Comparison of ENCODE assay signal across 8 cellular contexts in the genomic region with DNA sequence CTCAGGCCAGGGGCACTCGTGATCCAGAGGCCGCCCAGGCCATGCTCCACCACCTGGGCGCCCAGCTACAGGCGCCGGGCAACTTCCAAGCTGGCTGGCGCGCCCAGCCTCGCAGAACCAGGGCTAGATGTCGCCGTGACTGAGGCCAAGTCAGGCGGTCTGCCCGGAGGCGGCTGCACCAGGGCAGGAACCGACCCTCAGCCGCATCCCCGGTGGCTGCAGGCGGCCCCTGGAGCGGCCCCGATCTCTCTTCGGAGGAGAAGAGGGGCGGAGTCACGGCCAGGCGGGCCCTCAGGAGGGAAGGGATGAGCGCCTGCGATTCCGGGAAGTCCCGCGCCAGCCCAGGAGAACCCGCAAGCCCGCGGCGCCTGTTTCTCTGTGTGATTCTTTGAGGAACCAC.
A peak's percentile ranks its signal among the peaks of the same experiment; 100 is the strongest.
DNase-seq lines count a peak whose midpoint lies in the region; ATAC-seq, FAIRE-seq and TF ChIP-seq lines count a peak whose summit lies in the region.
"Not testable (repeated sequence)": the region's sequence is repeated elsewhere in the genome, so short reads cannot be mapped to it uniquely, and the experiment has no call there.

No MANE protein-coding gene starts in this region.

- TF ChIP-seq POLR2A in heart left ventricle (IDR thresholded peaks at IDR 0.05); HepG2 (IDR thresholded peaks at IDR 0.05; ENCODE audit: insufficient read depth in 1 of 2, low read depth in 2 of 2, low read length in 2 of 2); testis (IDR thresholded peaks at IDR 0.05): not testable (repeated sequence)

- not testable (repeated sequence) for H4K20me1 ChIP-seq in HepG2 (ENCODE audit: insufficient read depth, low read length)

- DNase-seq in Ammon's horn (ENCODE audit: low spot score) (peak; percentile 68), ecto neural progenitor cell (ENCODE audit: low spot score) (peak; percentile 75), heart left ventricle (peak in 3 of 5 donors; percentile 31 to 62 (median 41)), pons (ENCODE audit: low spot score) (peak; percentile 28), testis (peak; percentile 66)
- not testable (repeated sequence) for DNase-seq in HepG2 (ENCODE audit: low spot score)

- not testable (repeated sequence) for H2AFZ ChIP-seq in HepG2 (ENCODE audit: low read length)

- H3K4me3 ChIP-seq in HUES48 (ENCODE audit: low read depth, low read length), result peak overlapping the region; percentile 58
- peak overlapping the region; percentile 48 for H3K4me3 ChIP-seq in WI38 (ENCODE audit: low read depth, low read length)
- H3K4me3 ChIP-seq in heart left ventricle, result peak overlapping the region; percentile 22 to 54 (median 46)
- not testable (repeated sequence) for H3K4me3 ChIP-seq in HepG2 (replicated peaks in 1 of 3; ENCODE audit: insufficient read depth in 1 of 3, low read depth in 2 of 3, low read length in 3 of 3)
- peak overlapping the region; percentile 44 to 59 for H3K4me3 ChIP-seq in testis

- not testable (repeated sequence) for ATAC-seq in heart left ventricle, HepG2

- WGBS in heart left ventricle, 4 donors, result 0 to 2% (median 1%) methylated on average over 8 to 32 of the region's 32 CpGs
- WGBS in HepG2 (ENCODE audit: low lambda C conversion rate), result 4% methylated on average over 12 of the region's 32 CpGs
- 0% methylated on average over 10 to 13 of the region's 32 CpGs for WGBS in testis, 2 donors

- H3K79me2 ChIP-seq in HepG2 (ENCODE audit: insufficient read depth, low read length), result not testable (repeated sequence)

- intact Hi-C loops in heart left ventricle (cut with DNase I); HepG2 (cut with micrococcal nuclease; ENCODE audit: unreplicated experiment); testis (cut with DNase I; ENCODE audit: low total_unique reads): not testable (repeated sequence)

- not testable (repeated sequence) for TF ChIP-seq CTCF in WI38 (IDR thresholded peaks at IDR 0.05; ENCODE audit: low read depth, low read length); heart left ventricle (IDR thresholded peaks at IDR 0.05); HepG2 (CRISPR knock-in tag; IDR thresholded peaks at IDR 0.05); testis (IDR thresholded peaks at IDR 0.05)

- not testable (repeated sequence) for TF ChIP-seq EP300 in HepG2 (IDR thresholded peaks at IDR 0.05; ENCODE audit: low read depth in 2 of 2, low read length in 2 of 2); HepG2 (CRISPR knock-in tag; IDR thresholded peaks at IDR 0.05; ENCODE audit: borderline replicate concordance)

- in situ Hi-C loops in HepG2 (cut with HindIII; ENCODE audit: extremely low pct_ligation_motif_present, low pct_unique_long_range_greater_than_20kb), result not testable (repeated sequence)

- H3K9ac ChIP-seq in HUES48 (ENCODE audit: low read depth, low read length); HepG2 (ENCODE audit: insufficient read depth, low read depth, low read length): not testable (repeated sequence)

- not testable (repeated sequence) for TF ChIP-seq RAD21 in HepG2 (CRISPR knock-in tag; IDR thresholded peaks at IDR 0.05)

- FAIRE-seq in HepG2 (lab: Jason Lieb, UNC), result not testable (repeated sequence)

- H3K36me3 ChIP-seq in HUES48 (ENCODE audit: control insufficient read depth, insufficient read depth, low read length); heart left ventricle; HepG2 (replicated peaks in 1 of 2; ENCODE audit: control insufficient read depth in 1 of 2, insufficient read depth in 2 of 2, low read length in 2 of 2); testis (ENCODE audit: low read depth, missing control alignments): not testable (repeated sequence)

- H3K27me3 ChIP-seq in HUES48 (ENCODE audit: control insufficient read depth, insufficient read depth, low read length); HepG2 (ENCODE audit: control insufficient read depth in 1 of 2, insufficient read depth in 2 of 2, low read length in 2 of 2); testis: not testable (repeated sequence)
- H3K27me3 ChIP-seq in heart left ventricle, result peaks cover 0 to 15% (median 0%) of the 10 kb centered on the region in 9 donors

- not testable (repeated sequence) for BruUV-seq in HepG2 (replicated peaks; lab: Mats Ljungman, UMichigan)

- CTCF ChIA-PET in HepG2 (lab: Yijun Ruan, JAX; ENCODE audit: low intra/inter-chr PET ratio, low total read pairs), result not testable (repeated sequence)

- H3K27ac ChIP-seq in HUES48 (ENCODE audit: low read depth, low read length); heart left ventricle; HepG2 (ENCODE audit: extremely low read length, insufficient read depth, low read length); testis: not testable (repeated sequence)

- not testable (repeated sequence) for H3K4me1 ChIP-seq in HUES48 (ENCODE audit: control insufficient read depth, insufficient read depth, low read length); heart left ventricle; HepG2 (ENCODE audit: insufficient read depth, low read length); testis

- H3K9me3 ChIP-seq in HUES48 (ENCODE audit: control insufficient read depth, insufficient read depth, low read length); heart left ventricle; HepG2 (ENCODE audit: low read length); testis: not testable (repeated sequence)

- H3K4me2 ChIP-seq in HepG2 (ENCODE audit: low read depth, low read length), result 0 out of 2 replicates have a peak overlapping the region, but pooled peaks have one; percentile 27

- POLR2A ChIA-PET in HepG2 (lab: Yijun Ruan, JAX), result interaction anchor here (1.3 kb wide), 1 partner anchor 63 kb away, joined by 3 read pairs; no protein-coding TSS in a partner anchor
